ENCODE assay signal across 8 cellular contexts in the genomic region with DNA sequence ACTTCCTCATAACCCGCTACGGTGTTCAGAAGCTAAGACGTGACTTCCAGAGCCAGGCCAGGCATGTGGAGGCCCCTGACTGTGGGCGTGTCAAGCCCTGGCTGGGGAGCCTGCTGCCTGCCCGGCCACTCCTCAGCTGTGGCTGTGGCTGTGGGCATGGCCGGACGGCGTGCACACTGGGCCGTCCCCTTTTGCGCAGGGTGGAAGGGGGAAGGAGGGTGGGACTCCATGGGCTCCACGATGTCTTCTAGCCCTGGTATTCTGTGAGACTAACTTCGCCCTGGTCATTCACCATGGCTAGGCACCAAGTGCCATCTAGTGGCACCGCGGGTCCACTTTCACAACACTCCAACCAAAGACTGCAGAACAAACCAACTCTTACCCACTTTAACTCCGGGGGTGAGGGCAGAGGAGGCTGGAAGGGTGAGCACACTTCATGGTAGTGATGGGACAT.
DNase-seq lines count a peak whose midpoint lies in the region; ATAC-seq, FAIRE-seq and TF ChIP-seq lines count a peak whose summit lies in the region.

No MANE protein-coding gene starts in this region.

- TF ChIP-seq EP300 in GM12878 (IDR thresholded peaks at IDR 0.05; ENCODE audit: borderline replicate concordance in 1 of 2, control insufficient read depth in 1 of 2, low read depth in 2 of 2, low read length in 2 of 2), result no peak

- peak; percentile 66 for TF ChIP-seq POLR2A in GM12878 (IDR thresholded peaks at IDR 0.05; ENCODE audit: low read depth, low read length)

- H3K27ac ChIP-seq in GM12878 (ENCODE audit: control insufficient read depth, insufficient read depth), result no peak overlapping the region

- H3K4me3 ChIP-seq in GM12878, result no peak overlapping the region

- H3K4me2 ChIP-seq in GM12878 (ENCODE audit: control insufficient read depth, insufficient read depth), result no peak overlapping the region

- no peak overlapping the region for H3K4me3 Mint-ChIP-seq in stimulated activated effector memory CD8-positive, alpha-beta T cell treated with anti-CD3 and anti-CD28 coated beads, Interleukin-12 subunit alpha, Interleukin-12 subunit beta, amount 100 ng/mL, for 72 hours

- peak; percentile 32 to 67 (median 40); a peak in 4 of 6 replicates for TF ChIP-seq CTCF in GM12878 (IDR thresholded peaks at IDR 0.05 in 2 of 3, conservative IDR thresholded peaks at IDR 0.05 in 1 of 3; ENCODE audit: control insufficient read depth in 2 of 3, extremely low read depth in 1 of 3, insufficient read depth in 1 of 3, low read depth in 3 of 3, low read length in 3 of 3)

- peak overlapping the region; percentile 81 for H3K27ac Mint-ChIP-seq in stimulated activated effector memory CD8-positive, alpha-beta T cell treated with anti-CD3 and anti-CD28 coated beads, Interleukin-12 subunit alpha, Interleukin-12 subunit beta, amount 100 ng/mL, for 72 hours

- H3K9me3 Mint-ChIP-seq in stimulated activated effector memory CD8-positive, alpha-beta T cell treated with anti-CD3 and anti-CD28 coated beads, Interleukin-12 subunit alpha, Interleukin-12 subunit beta, amount 100 ng/mL, for 72 hours, result no peaks in the 10 kb centered on the region

- peaks cover 13 to 19% of the 10 kb centered on the region in 2 experiments for H3K36me3 ChIP-seq in GM12878 (ENCODE audit: control insufficient read depth in 2 of 2, insufficient read depth in 2 of 2, low read length in 1 of 2)

- DNase-seq in SKM-1 treated with dmso at 0.1 percent for 144 hours (lab: John Stamatoyannopoulos, UW; ENCODE audit: unreplicated experiment), result peak; percentile 59
- no peak for DNase-seq in SKM-1 (lab: John Stamatoyannopoulos, UW; ENCODE audit: unreplicated experiment)
- peak; percentile 64 for DNase-seq in NAMALWA (ENCODE audit: low spot score)
- no peak for DNase-seq in GM12878 (ENCODE audit: low read depth, low spot score)
- DNase-seq in hippocampal formation (lab: John Stamatoyannopoulos, UW), result peak; percentile 58 to 74
- no peak for DNase-seq in stimulated activated effector memory CD8-positive, alpha-beta T cell treated with anti-CD3 and anti-CD28 coated beads, Interleukin-12 subunit alpha, Interleukin-12 subunit beta, amount 100 ng/mL, for 72 hours (ENCODE audit: low spot score in 2 of 2)

- H4K20me1 ChIP-seq in GM12878 (ENCODE audit: control insufficient read depth, insufficient read depth), result no peaks in the 10 kb centered on the region

- CTCF ChIA-PET in GM12878 (lab: Yijun Ruan, JAX), result interaction anchor here (0.8 to 4.6 kb wide), 6 partner anchors 8 to 277 kb away, joined by 3 to 31 read pairs (median 4); no protein-coding TSS in a partner anchor

- peaks cover 82% of the 10 kb centered on the region for H3K36me3 Mint-ChIP-seq in stimulated activated effector memory CD8-positive, alpha-beta T cell treated with anti-CD3 and anti-CD28 coated beads, Interleukin-12 subunit alpha, Interleukin-12 subunit beta, amount 100 ng/mL, for 72 hours

- TF ChIP-seq RAD21 in GM12878 (IDR thresholded peaks at IDR 0.05; ENCODE audit: insufficient read depth, low read depth, low read length), result peak; percentile 62

- no peaks in the 10 kb centered on the region for H3K27me3 ChIP-seq in GM12878 (replicated peaks in 1 of 2; ENCODE audit: control insufficient read depth in 2 of 2, insufficient read depth in 2 of 2, low read length in 1 of 2)

- POLR2A ChIA-PET in GM12878 (lab: Charles Lee), result no interaction called here

- no peak overlapping the region for H2AFZ ChIP-seq in GM12878 (ENCODE audit: control insufficient read depth, low read depth, low read length)

- SMC1A ChIA-PET in GM12878 (lab: Charles Lee; ENCODE audit: uncharacterized antibody, unreplicated experiment), result interaction anchor here (1.6 to 6.1 kb wide), 3 partner anchors 80 to 181 kb away, joined by 5 to 30 read pairs (median 6); no protein-coding TSS in a partner anchor

- FAIRE-seq in GM12878 (lab: Jason Lieb, UNC), result no peak

- peaks cover 4% of the 10 kb centered on the region for H3K4me1 ChIP-seq in GM12878 (ENCODE audit: control insufficient read depth, insufficient read depth, low read length)

- intact Hi-C loops in GM12878 (cut with micrococcal nuclease; ENCODE audit: unreplicated experiment), result loop anchor here (1.0 kb wide), 1 partner anchor 189 kb away; no protein-coding TSS in a partner anchor

- H3K9ac ChIP-seq in GM12878 (ENCODE audit: control insufficient read depth, insufficient read depth, low read length), result no peak overlapping the region

- peaks cover 33% of the 10 kb centered on the region for H3K4me1 Mint-ChIP-seq in stimulated activated effector memory CD8-positive, alpha-beta T cell treated with anti-CD3 and anti-CD28 coated beads, Interleukin-12 subunit alpha, Interleukin-12 subunit beta, amount 100 ng/mL, for 72 hours

- in situ Hi-C loops in GM12878 (cut with MboI), result no loop called here

- RAD21 ChIA-PET in GM12878 (lab: Charles Lee; ENCODE audit: unreplicated experiment), result interaction anchor here (1.2 to 2.4 kb wide), 3 partner anchors 81 to 187 kb away, joined by 3 to 8 read pairs (median 4); no protein-coding TSS in a partner anchor

- ATAC-seq in GM12878, result peak; percentile 63
- ATAC-seq in stimulated activated effector memory CD8-positive, alpha-beta T cell treated with anti-CD3 and anti-CD28 coated beads, Interleukin-12 subunit alpha, Interleukin-12 subunit beta, amount 100 ng/mL, for 72 hours, result peak; percentile 31
- ATAC-seq in GM19395 (IDR thresholded peaks at IDR 0.05; ENCODE audit: unreplicated experiment), result no peak
- ATAC-seq in GM21786 (IDR thresholded peaks at IDR 0.05; ENCODE audit: unreplicated experiment), result no peak

- no TSS peak for BruUV-seq in GM12878 (replicated peaks; lab: Mats Ljungman, UMichigan)

- no peaks in the 10 kb centered on the region for H3K9me3 ChIP-seq in GM12878 (replicated peaks; ENCODE audit: control insufficient read depth, insufficient read depth, low read length)

- WGBS in GM12878 (ENCODE audit: insufficient coverage, insufficient replicate concordance, low lambda C conversion rate, missing lambda C conversion rate), result 92% methylated on average over 9 of the region's 15 CpGs

- no peaks in the 10 kb centered on the region for H3K79me2 ChIP-seq in GM12878 (ENCODE audit: control insufficient read depth, insufficient read depth, low read length)

TF ChIP-seq in GM12878, 131 proteins besides CTCF, POLR2A, EP300 and RAD21:
- TF ChIP-seq YY1 (IDR thresholded peaks at IDR 0.05; ENCODE audit: low read depth, low read length) (0 out of 2 replicates have a peak, but pooled peaks have one; percentile 18), SMC3 (IDR thresholded peaks at IDR 0.05; ENCODE audit: borderline replicate concordance, low read length) (peak; percentile 48; the same call in 1 of the 2 replicates)
- TF ChIP-seq, protein P1, sequence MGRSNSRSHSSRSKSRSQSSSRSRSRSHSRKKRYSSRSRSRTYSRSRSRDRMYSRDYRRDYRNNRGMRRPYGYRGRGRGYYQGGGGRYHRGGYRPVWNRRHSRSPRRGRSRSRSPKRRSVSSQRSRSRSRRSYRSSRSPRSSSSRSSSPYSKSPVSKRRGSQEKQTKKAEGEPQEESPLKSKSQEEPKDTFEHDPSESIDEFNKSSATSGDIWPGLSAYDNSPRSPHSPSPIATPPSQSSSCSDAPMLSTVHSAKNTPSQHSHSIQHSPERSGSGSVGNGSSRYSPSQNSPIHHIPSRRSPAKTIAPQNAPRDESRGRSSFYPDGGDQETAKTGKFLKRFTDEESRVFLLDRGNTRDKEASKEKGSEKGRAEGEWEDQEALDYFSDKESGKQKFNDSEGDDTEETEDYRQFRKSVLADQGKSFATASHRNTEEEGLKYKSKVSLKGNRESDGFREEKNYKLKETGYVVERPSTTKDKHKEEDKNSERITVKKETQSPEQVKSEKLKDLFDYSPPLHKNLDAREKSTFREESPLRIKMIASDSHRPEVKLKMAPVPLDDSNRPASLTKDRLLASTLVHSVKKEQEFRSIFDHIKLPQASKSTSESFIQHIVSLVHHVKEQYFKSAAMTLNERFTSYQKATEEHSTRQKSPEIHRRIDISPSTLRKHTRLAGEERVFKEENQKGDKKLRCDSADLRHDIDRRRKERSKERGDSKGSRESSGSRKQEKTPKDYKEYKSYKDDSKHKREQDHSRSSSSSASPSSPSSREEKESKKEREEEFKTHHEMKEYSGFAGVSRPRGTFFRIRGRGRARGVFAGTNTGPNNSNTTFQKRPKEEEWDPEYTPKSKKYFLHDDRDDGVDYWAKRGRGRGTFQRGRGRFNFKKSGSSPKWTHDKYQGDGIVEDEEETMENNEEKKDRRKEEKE (IDR thresholded peaks at IDR 0.05), result no peak
TF ChIP-seq in GM12878: peak in this region for 2.

Comparison
In these comparisons a context has a peak if more than half of its experiments do, and no peak if none do; other contexts are left out.
1. DNase-seq: peak in SKM-1 treated with dmso at 0.1 percent for 144 hours (single experiment), NAMALWA (single experiment) and hippocampal formation (2 of 2); none in SKM-1 (single experiment), GM12878 (single experiment) and stimulated activated effector memory CD8-positive, alpha-beta T cell treated with anti-CD3 and anti-CD28 coated beads, Interleukin-12 subunit alpha, Interleukin-12 subunit beta, amount 100 ng/mL, for 72 hours (0 of 2).
2. ATAC-seq: peak in GM12878 (single experiment) and stimulated activated effector memory CD8-positive, alpha-beta T cell treated with anti-CD3 and anti-CD28 coated beads, Interleukin-12 subunit alpha, Interleukin-12 subunit beta, amount 100 ng/mL, for 72 hours (single experiment); none in GM19395 (single experiment) and GM21786 (single experiment).